In the genomic region with DNA sequence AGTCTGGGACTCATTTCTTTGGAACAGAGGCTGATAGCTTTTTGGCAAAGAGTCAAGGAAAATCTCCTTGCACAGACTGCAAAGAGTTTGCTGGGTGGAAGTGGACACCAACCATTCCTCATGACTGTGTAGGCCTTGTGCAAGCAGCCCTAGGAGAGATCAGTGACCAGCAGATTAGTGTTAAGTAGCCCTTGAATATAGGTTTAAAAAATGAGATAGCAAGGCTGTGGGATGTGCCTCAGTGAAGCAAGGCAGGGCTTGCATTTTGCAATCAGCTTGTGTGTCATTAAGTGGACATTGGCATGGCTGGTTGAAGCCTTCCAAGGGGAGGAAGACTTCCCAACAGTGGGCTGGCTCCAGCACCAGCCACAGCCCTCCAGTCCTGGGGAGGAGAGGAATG, we compare ENCODE assay signal across 19 cellular contexts.
"Had no signal": no experiment of that assay in that cellular context is flagged by ENCODE, and none has a peak within 500 bp of the region (broad histone marks: within the 10 kb centered on the region; RNA-seq: fewer than 3 reads in every experiment).

No MANE protein-coding gene starts in this region.

- H3K4me1 ChIP-seq: heart right ventricle, lower lobe of right lung, right atrium auricular region, tibial nerve had no signal

- ATAC-seq: activated CD4-positive, alpha-beta T cell treated with anti-CD3 and anti-CD28 coated beads for 36 hours; lower lobe of right lung; stimulated activated naive CD8-positive, alpha-beta T cell treated with anti-CD3 and anti-CD28 coated beads, Interleukin-15, Interleukin-2, amounts not matched to agents 100 U/mL and 50 U/mL, for 24 hours had no signal

- H3K27me3 ChIP-seq: heart right ventricle, right atrium auricular region, tibial nerve had no signal

- FAIRE-seq: astrocyte, bronchial epithelial cell, TTC549 had no signal

- H3K4me3 ChIP-seq: heart right ventricle, lower lobe of right lung, right atrium auricular region, tibial nerve had no signal

- H3K36me3 ChIP-seq: heart right ventricle, lower lobe of right lung, right atrium auricular region, tibial nerve had no signal

- H3K9me3 Mint-ChIP-seq: activated naive CD4-positive, alpha-beta T cell treated with anti-CD3 and anti-CD28 coated beads, Interleukin-2, amount 50 U/mL, for 24 hours; dendritic cell treated with granulocyte-macrophage colony-stimulating factor and Interleukin-4, amounts not matched to agents 40 ng/mL and 50 ng/mL, for 4 days; immature natural killer cell; mesothelial cell of epicardium had no signal

- H3K27me3 Mint-ChIP-seq: activated naive CD4-positive, alpha-beta T cell treated with anti-CD3 and anti-CD28 coated beads, Interleukin-2, amount 50 U/mL, for 24 hours had no signal

- H3K36me3 Mint-ChIP-seq: activated naive CD4-positive, alpha-beta T cell treated with anti-CD3 and anti-CD28 coated beads, Interleukin-2, amount 50 U/mL, for 24 hours; mesothelial cell of epicardium had no signal

- H3K4me3 Mint-ChIP-seq: activated CD4-positive, alpha-beta T cell treated with anti-CD3 and anti-CD28 coated beads for 36 hours; activated naive CD4-positive, alpha-beta T cell treated with anti-CD3 and anti-CD28 coated beads, Interleukin-2, amount 50 U/mL, for 24 hours; dendritic cell treated with granulocyte-macrophage colony-stimulating factor and Interleukin-4, amounts not matched to agents 40 ng/mL and 50 ng/mL, for 4 days; immature natural killer cell; mesothelial cell of epicardium had no signal

- H3K4me1 Mint-ChIP-seq: activated CD4-positive, alpha-beta T cell treated with anti-CD3 and anti-CD28 coated beads for 36 hours; activated naive CD4-positive, alpha-beta T cell treated with anti-CD3 and anti-CD28 coated beads, Interleukin-2, amount 50 U/mL, for 24 hours; immature natural killer cell had no signal

- DNase-seq: activated CD4-positive, alpha-beta T cell treated with anti-CD3 and anti-CD28 coated beads for 36 hours; activated CD4-positive, alpha-beta T cell treated with anti-CD3 and anti-CD28 coated beads, Interleukin-2, amount 50 U/mL, for 48 hours; activated gamma-delta T cell; effector memory CD4-positive, alpha-beta T cell; heart right ventricle; immature natural killer cell; kidney glomerular epithelial cell; lower lobe of right lung; stimulated activated naive CD8-positive, alpha-beta T cell treated with anti-CD3 and anti-CD28 coated beads, Interleukin-15, Interleukin-2, amounts not matched to agents 100 U/mL and 50 U/mL, for 24 hours; SW 1271 had no signal

- H3K27ac Mint-ChIP-seq: activated CD4-positive, alpha-beta T cell treated with anti-CD3 and anti-CD28 coated beads for 36 hours; activated naive CD4-positive, alpha-beta T cell treated with anti-CD3 and anti-CD28 coated beads, Interleukin-2, amount 50 U/mL, for 24 hours; dendritic cell treated with granulocyte-macrophage colony-stimulating factor and Interleukin-4, amounts not matched to agents 40 ng/mL and 50 ng/mL, for 4 days; immature natural killer cell; mesothelial cell of epicardium; progenitor cell of endocrine pancreas had no signal

- H3K27ac ChIP-seq: heart right ventricle, lower lobe of right lung, right atrium auricular region, tibial nerve had no signal

- H3K9me3 ChIP-seq: heart right ventricle, lower lobe of right lung, right atrium auricular region, tibial nerve had no signal
